Comparison of ENCODE assay signal across 11 cellular contexts in genomic region chr20:20744170-20744725, GRCh38. TPM values are rescaled to one million over a fixed set of nuclear protein-coding genes. Genes with fewer than 3 reads are reported as not detected.
DNase-seq lines count a peak whose midpoint lies in the region; ATAC-seq and TF ChIP-seq lines count a peak whose summit lies in the region.
"Had no signal": no experiment of that assay in that cellular context is flagged by ENCODE, and none has a peak within 500 bp of the region (broad histone marks: within the 10 kb centered on the region; RNA-seq: fewer than 3 reads in every experiment).

No MANE protein-coding gene starts in this region.

- no peak overlapping the region for H4K91ac ChIP-seq in trophoblast cell (ENCODE audit: low read depth, low read length)

- WGBS in trophoblast cell (ENCODE audit: extremely low coverage, insufficient coverage, insufficient read length) = no CpG with 5 or more reads among the region's 5 CpGs

- no peak overlapping the region for H3K4ac ChIP-seq in trophoblast cell (ENCODE audit: low read depth, low read length)

- POLR2A ChIA-PET in CD4-positive, alpha-beta T cell (lab: Charles Lee) = no interaction called here

- CTCF ChIA-PET in CD4-positive, alpha-beta T cell (lab: Charles Lee) = no interaction called here

- H3K4me2 ChIP-seq in trophoblast cell (ENCODE audit: low read length) = no peak overlapping the region

- no peak overlapping the region for H2AFZ ChIP-seq in trophoblast cell (ENCODE audit: insufficient read depth, low read length, poor library complexity)

- no peak overlapping the region for H2BK5ac ChIP-seq in trophoblast cell (ENCODE audit: low read depth, low read length, poor library complexity)

- TF ChIP-seq CTCF in LNCaP clone FGC (IDR thresholded peaks at IDR 0.05; ENCODE audit: control insufficient read depth, extremely low read depth, insufficient read depth) = no peak
- no peak for TF ChIP-seq CTCF in Peyer's patch (IDR thresholded peaks at IDR 0.05)
- TF ChIP-seq CTCF in CD4-positive, alpha-beta T cell (IDR thresholded peaks at IDR 0.05) = no peak

- no peak overlapping the region for H2AK5ac ChIP-seq in trophoblast cell (ENCODE audit: low read length)

- DNase-seq in LNCaP clone FGC (ENCODE audit: low read depth) = peak; percentile 23
- DNase-seq in Peyer's patch = no peak
- DNase-seq in LoVo (ENCODE audit: low spot score) = no peak
- no peak for DNase-seq in trophoblast cell
- DNase-seq in CD4-positive, alpha-beta T cell = no peak

- H3K9me3 ChIP-seq in Peyer's patch = no peaks in the 10 kb centered on the region
- no peaks in the 10 kb centered on the region for H3K9me3 ChIP-seq in iPS-18c (ENCODE audit: control insufficient read depth, insufficient read depth, low read length)
- no peaks in the 10 kb centered on the region for H3K9me3 ChIP-seq in skeletal muscle tissue (ENCODE audit: control insufficient read depth in 3 of 3, low read length in 3 of 3)
- H3K9me3 ChIP-seq in trophoblast cell (ENCODE audit: insufficient read depth, low read depth, low read length) = peaks cover 3% of the 10 kb centered on the region
- H3K9me3 ChIP-seq in CD4-positive, alpha-beta T cell (ENCODE audit: control insufficient read depth, low read length) = peaks cover 10% of the 10 kb centered on the region

- H3K18ac ChIP-seq in trophoblast cell (ENCODE audit: low read length) = no peak overlapping the region

- H3K27me3 ChIP-seq in Peyer's patch (no peaks in the 10 kb centered on the region), skeletal muscle tissue (ENCODE audit: control insufficient read depth in 3 of 3, insufficient read depth in 3 of 3, low read length in 3 of 3) (no peaks in the 10 kb centered on the region), trophoblast cell (ENCODE audit: insufficient read depth, low read length) (no peaks in the 10 kb centered on the region)
- no peaks in the 10 kb centered on the region for H3K27me3 ChIP-seq in CD4-positive, alpha-beta T cell (ENCODE audit: control insufficient read depth, insufficient read depth, low read length)

- peaks cover 0 to 19% (median 2%) of the 10 kb centered on the region in 4 donors for H3K4me1 ChIP-seq in Peyer's patch
- peaks cover 37 to 55% (median 44%) of the 10 kb centered on the region in 3 donors for H3K4me1 ChIP-seq in skeletal muscle tissue (ENCODE audit: control insufficient read depth in 3 of 3, insufficient read depth in 3 of 3, low read length in 3 of 3)
- H3K4me1 ChIP-seq in trophoblast cell (ENCODE audit: control insufficient read depth in 1 of 2, insufficient read depth in 2 of 2, low read length in 2 of 2) = no peaks in the 10 kb centered on the region
- H3K4me1 ChIP-seq: foreskin keratinocyte had no signal

- no peak overlapping the region for H3K14ac ChIP-seq in trophoblast cell (ENCODE audit: low read length)

- no peak overlapping the region for H3K4me3 Mint-ChIP-seq in CD4-positive, alpha-beta T cell
- H3K4me3 Mint-ChIP-seq: activated naive CD8-positive, alpha-beta T cell; stimulated activated naive CD8-positive, alpha-beta T cell treated with anti-CD3 and anti-CD28 coated beads, Interleukin-15, Interleukin-2, amounts not matched to agents 100 ng/mL and 50 ng/mL, for 24 hours had no signal

- no peaks in the 10 kb centered on the region for H3K4me1 Mint-ChIP-seq in CD4-positive, alpha-beta T cell (ENCODE audit: low read depth)

- H3K9me3 Mint-ChIP-seq in CD4-positive, alpha-beta T cell = peaks cover 5% of the 10 kb centered on the region

- no peaks in the 10 kb centered on the region for H3K36me3 ChIP-seq in Peyer's patch
- H3K36me3 ChIP-seq in skeletal muscle tissue (ENCODE audit: control insufficient read depth in 3 of 3, insufficient read depth in 3 of 3, low read length in 3 of 3) = no peaks in the 10 kb centered on the region
- H3K36me3 ChIP-seq in trophoblast cell (ENCODE audit: control insufficient read depth in 1 of 2, insufficient read depth in 2 of 2, low read length in 2 of 2) = no peaks in the 10 kb centered on the region

- H4K8ac ChIP-seq in trophoblast cell (ENCODE audit: low read depth, low read length) = no peak overlapping the region

- H3K79me1 ChIP-seq in trophoblast cell (ENCODE audit: low read length) = no peaks in the 10 kb centered on the region

- H3K9ac ChIP-seq in skeletal muscle tissue (ENCODE audit: low read depth in 1 of 3, low read length in 3 of 3) (peak overlapping the region; percentile 81 to 87 (median 83)), trophoblast cell (ENCODE audit: low read length) (no peak overlapping the region)

- ATAC-seq in CD4-positive, alpha-beta T cell (ENCODE audit: poor library complexity) = no peak
- no peak for ATAC-seq in GM18907 (IDR thresholded peaks at IDR 0.05; ENCODE audit: unreplicated experiment)
- ATAC-seq: foreskin keratinocyte had no signal

- no peaks in the 10 kb centered on the region for H3K36me3 Mint-ChIP-seq in CD4-positive, alpha-beta T cell (ENCODE audit: low read depth)

- peak overlapping the region in 3 of 4 donors; percentile 36 to 56 (median 43) for H3K27ac ChIP-seq in Peyer's patch
- H3K27ac ChIP-seq in skeletal muscle tissue (ENCODE audit: low read depth, low read length) = peak overlapping the region; percentile 92
- H3K27ac ChIP-seq in trophoblast cell (ENCODE audit: low read depth, low read length) = no peak overlapping the region
- H3K27ac ChIP-seq in CD4-positive, alpha-beta T cell (ENCODE audit: low read depth, low read length) = no peak overlapping the region
- H3K27ac ChIP-seq: foreskin keratinocyte had no signal

- H3K27me3 Mint-ChIP-seq in CD4-positive, alpha-beta T cell = peaks cover 35% of the 10 kb centered on the region

- H3K4me3 ChIP-seq in LNCaP clone FGC (ENCODE audit: low read depth, low read length) = no peak overlapping the region
- H3K4me3 ChIP-seq in Peyer's patch = no peak overlapping the region
- H3K4me3 ChIP-seq in iPS-18c (ENCODE audit: insufficient read depth, low read depth, low read length) = peak overlapping the region; percentile 6; the same call in 1 of the 2 replicates
- peak overlapping the region; percentile 25 to 71 (median 60) for H3K4me3 ChIP-seq in skeletal muscle tissue (ENCODE audit: low read length in 3 of 3)
- no peak overlapping the region for H3K4me3 ChIP-seq in trophoblast cell (ENCODE audit: low read depth, low read length)

- no peaks in the 10 kb centered on the region for H3K79me2 ChIP-seq in trophoblast cell (ENCODE audit: control insufficient read depth, insufficient read depth, low read length, poor library complexity)

- intact Hi-C loops in CD4-positive, alpha-beta T cell (cut with DNase I, micrococcal nuclease) = no loop called here

- no peak overlapping the region for H2BK12ac ChIP-seq in trophoblast cell (ENCODE audit: low read length)

- no peak overlapping the region for H2BK120ac ChIP-seq in trophoblast cell (ENCODE audit: insufficient read depth, low read length, poor library complexity)

- H4K12ac ChIP-seq in trophoblast cell (ENCODE audit: low read depth, low read length) = no peak overlapping the region

- no peak overlapping the region for H3K23ac ChIP-seq in trophoblast cell (ENCODE audit: low read length)

- no peak overlapping the region for H3K27ac Mint-ChIP-seq in CD4-positive, alpha-beta T cell
- H3K27ac Mint-ChIP-seq: activated naive CD8-positive, alpha-beta T cell; stimulated activated naive CD8-positive, alpha-beta T cell treated with anti-CD3 and anti-CD28 coated beads, Interleukin-15, Interleukin-2, amounts not matched to agents 100 ng/mL and 50 ng/mL, for 24 hours had no signal

- TF ChIP-seq POLR2A in Peyer's patch (IDR thresholded peaks at IDR 0.05) = no peak

RNA-seq across cellular contexts. Expression of gene RALGAPA2, which starts 31.8 kb away (rescaled TPM):
- total RNA-seq in Peyer's patch (10 to 100 TPM; 54.3 to 67.6 (median 60.3) TPM), skeletal muscle tissue (15.7 TPM)
- polyA plus RNA-seq in trophoblast cell (2013) = 7.4 and 7.8 TPM in 2 replicates
- 10 to 100 TPM; 21.2 to 21.9 TPM for total RNA-seq in CD4-positive, alpha-beta T cell

Comparison
In these comparisons a context has a peak if more than half of its experiments do, and no peak if none do; other contexts are left out.
1. H3K4me3 ChIP-seq: peak in iPS-18c (single experiment) and skeletal muscle tissue (3 of 3); none in LNCaP clone FGC (single experiment), Peyer's patch (0 of 4) and trophoblast cell (single experiment).
2. H3K27ac ChIP-seq: peak in Peyer's patch (3 of 4) and skeletal muscle tissue (single experiment); none in trophoblast cell (single experiment) and CD4-positive, alpha-beta T cell (single experiment).